ENCODE assay signal across 18 cellular contexts in the genomic region with DNA sequence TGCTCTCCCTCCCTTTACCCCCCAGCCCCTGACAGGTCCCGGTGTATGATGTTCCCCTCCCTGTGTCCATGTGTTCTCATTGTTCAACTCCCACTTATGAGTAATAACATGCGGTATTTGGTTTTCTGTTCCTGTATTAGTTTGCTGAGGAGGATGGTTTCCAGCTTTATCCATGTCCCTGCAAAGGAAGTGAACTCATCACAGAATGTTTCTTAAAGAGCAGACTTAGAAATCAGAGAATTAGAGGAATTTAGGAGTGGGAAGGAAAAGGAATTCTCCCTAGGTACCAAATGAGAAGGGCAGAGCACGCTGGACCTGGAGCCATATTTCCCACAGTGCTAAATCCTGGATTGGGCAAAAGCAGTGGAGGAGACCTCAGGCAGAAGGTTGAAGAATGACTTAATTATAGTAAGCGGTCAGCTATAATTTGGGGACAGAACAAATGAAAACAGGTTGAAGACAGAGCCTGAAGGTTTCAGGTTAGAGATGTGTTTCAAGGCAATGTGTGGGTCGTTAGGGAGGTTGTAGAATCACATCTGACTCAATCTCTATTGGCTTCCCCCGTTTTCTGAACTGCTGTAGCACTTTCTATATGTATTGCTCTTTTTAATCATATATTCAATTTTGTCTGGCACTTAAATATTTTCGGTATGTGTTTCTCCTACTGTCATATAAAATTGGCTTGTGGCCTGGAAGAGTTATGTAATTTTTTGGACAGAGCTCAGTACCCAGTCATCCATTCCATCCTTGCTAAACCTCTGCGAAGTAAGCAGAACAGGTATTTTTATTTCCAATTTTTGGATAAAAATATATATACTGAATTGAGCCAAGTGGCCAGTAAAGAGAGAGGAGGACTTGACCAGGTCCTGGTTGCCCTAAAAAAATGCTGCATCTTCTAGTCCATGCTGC.
A peak's percentile ranks its signal among the peaks of the same experiment; 100 is the strongest.
DNase-seq lines count a peak whose midpoint lies in the region; ATAC-seq and TF ChIP-seq lines count a peak whose summit lies in the region.
"Had no signal": no experiment of that assay in that cellular context is flagged by ENCODE, and none has a peak within 500 bp of the region (broad histone marks: within the 10 kb centered on the region; RNA-seq: fewer than 3 reads in every experiment).

No MANE protein-coding gene starts in this region.

- H3K36me3 ChIP-seq in Panc1 (ENCODE audit: control insufficient read depth, insufficient read depth, low read length) = no peaks in the 10 kb centered on the region
- H3K36me3 ChIP-seq in mesenchymal stem cell (ENCODE audit: control insufficient read depth in 1 of 2, insufficient read depth in 2 of 2, low read depth in 1 of 2, low read length in 2 of 2) = no peaks in the 10 kb centered on the region
- H3K36me3 ChIP-seq: BE2C had no signal

- ATAC-seq in Panc1 (no peak), GM21576 (IDR thresholded peaks at IDR 0.05; ENCODE audit: unreplicated experiment) (no peak)
- ATAC-seq in naive thymus-derived CD8-positive, alpha-beta T cell = no peak
- ATAC-seq: HCT116 had no signal

- TF ChIP-seq CTCF in Panc1 (IDR thresholded peaks at IDR 0.05) = no peak

- H3K9me3 ChIP-seq in Panc1 (ENCODE audit: control insufficient read depth, insufficient read depth, low read depth, low read length) = no peaks in the 10 kb centered on the region; the same call in 1 of the 2 replicates
- peaks cover 5% of the 10 kb centered on the region for H3K9me3 ChIP-seq in mesenchymal stem cell (ENCODE audit: control insufficient read depth, low read length)
- H3K9me3 ChIP-seq: BE2C had no signal

- WGBS in mesenchymal stem cell = 38% methylated on average over 6 of the region's 8 CpGs

- H3K4me2 ChIP-seq in mesenchymal stem cell (ENCODE audit: low read length, poor library complexity, severe bottlenecking) = no peak overlapping the region

- no peaks in the 10 kb centered on the region for H3K27me3 Mint-ChIP-seq in naive thymus-derived CD8-positive, alpha-beta T cell

- H3K4me1 ChIP-seq in Panc1 (ENCODE audit: control insufficient read depth, insufficient read depth, low read length) = peaks cover 18% of the 10 kb centered on the region
- H3K4me1 ChIP-seq in mesenchymal stem cell (ENCODE audit: control insufficient read depth, insufficient read depth, low read depth, low read length) = peaks cover 9% of the 10 kb centered on the region
- H3K4me1 ChIP-seq: BE2C, parathyroid adenoma had no signal

- H3K4me3 ChIP-seq in Panc1 (ENCODE audit: low read depth in 2 of 2, low read length in 2 of 2) (no peak overlapping the region), mesenchymal stem cell (ENCODE audit: insufficient read depth in 1 of 2, low read depth in 1 of 2, low read length in 2 of 2) (no peak overlapping the region)

- no peak overlapping the region for H2BK120ac ChIP-seq in mesenchymal stem cell (ENCODE audit: low read depth, low read length)

- POLR2A ChIA-PET in Panc1 (lab: Charles Lee) = no interaction called here
- POLR2A ChIA-PET in naive thymus-derived CD8-positive, alpha-beta T cell (lab: Charles Lee) = no interaction called here

- H2BK5ac ChIP-seq in mesenchymal stem cell (ENCODE audit: low read depth, low read length, poor library complexity, severe bottlenecking) = no peak overlapping the region

- peak overlapping the region; percentile 51; the same call in 1 of the 2 replicates for H3K27ac ChIP-seq in Panc1 (ENCODE audit: low read length)
- H3K27ac ChIP-seq in mesenchymal stem cell (ENCODE audit: low read length, poor library complexity, severe bottlenecking) = peak overlapping the region; percentile 43
- H3K27ac ChIP-seq: parathyroid adenoma had no signal

- no peak overlapping the region for H3K4me3 Mint-ChIP-seq in naive thymus-derived CD8-positive, alpha-beta T cell
- H3K4me3 Mint-ChIP-seq: activated naive CD4-positive, alpha-beta T cell treated with anti-CD3 and anti-CD28 coated beads, Interleukin-2, amount 10 ng/mL, durations not matched to agents 7 days and 5 days had no signal

- CTCF ChIA-PET in Panc1 (lab: Charles Lee) = no interaction called here

- H3K23ac ChIP-seq in mesenchymal stem cell (ENCODE audit: low read length in 2 of 2) = no peak overlapping the region

- H2BK12ac ChIP-seq in mesenchymal stem cell (ENCODE audit: low read length in 2 of 2) = no peak overlapping the region

- H2BK15ac ChIP-seq in mesenchymal stem cell (ENCODE audit: low read depth, poor library complexity, severe bottlenecking) = no peak overlapping the region

- BruUV-seq in Panc1 (replicated peaks; lab: Mats Ljungman, UMichigan) = no TSS peak

- H3K27me3 ChIP-seq in Panc1 (ENCODE audit: control insufficient read depth, insufficient read depth, low read length) (no peaks in the 10 kb centered on the region), mesenchymal stem cell (ENCODE audit: control insufficient read depth in 1 of 2, insufficient read depth in 1 of 2, low read length in 2 of 2) (no peaks in the 10 kb centered on the region)
- H3K27me3 ChIP-seq: BE2C had no signal

- H2AFZ ChIP-seq in mesenchymal stem cell (ENCODE audit: low read depth, low read length) = no peak overlapping the region
- H2AFZ ChIP-seq: parathyroid adenoma had no signal

- no peak overlapping the region for H2AK5ac ChIP-seq in mesenchymal stem cell (ENCODE audit: low read length, severe bottlenecking)

- H3K9me3 Mint-ChIP-seq in naive thymus-derived CD8-positive, alpha-beta T cell = peaks cover 0 to 13% (median 8%) of the 10 kb centered on the region in 9 donors

- peak overlapping the region in 2 of 10 donors; percentile 9 to 15 for H3K27ac Mint-ChIP-seq in naive thymus-derived CD8-positive, alpha-beta T cell
- H3K27ac Mint-ChIP-seq: activated naive CD4-positive, alpha-beta T cell treated with anti-CD3 and anti-CD28 coated beads, Interleukin-2, amount 10 ng/mL, durations not matched to agents 7 days and 5 days had no signal

- H3K18ac ChIP-seq in mesenchymal stem cell (ENCODE audit: low read depth in 1 of 2, low read length in 2 of 2) = peak overlapping the region in 1 of 2 experiments; percentile 55

- intact Hi-C loops in Panc1 (cut with micrococcal nuclease; ENCODE audit: unreplicated experiment) = no loop called here

- no peak overlapping the region for H3K4ac ChIP-seq in mesenchymal stem cell (ENCODE audit: low read depth in 1 of 2, low read length in 2 of 2)

- H3K9ac ChIP-seq in mesenchymal stem cell (ENCODE audit: low read length) = peak overlapping the region; percentile 8
- H3K9ac ChIP-seq: parathyroid adenoma had no signal

- peaks cover 0 to 2% (median 0%) of the 10 kb centered on the region in 4 donors for H3K4me1 Mint-ChIP-seq in naive thymus-derived CD8-positive, alpha-beta T cell
- H3K4me1 Mint-ChIP-seq: activated naive CD4-positive, alpha-beta T cell treated with anti-CD3 and anti-CD28 coated beads, Interleukin-2, amount 10 ng/mL, durations not matched to agents 7 days and 5 days had no signal

- H3K79me1 ChIP-seq in mesenchymal stem cell (replicated peaks; ENCODE audit: low read length, poor library complexity, severe bottlenecking) = no peaks in the 10 kb centered on the region

- no peak overlapping the region for H4K91ac ChIP-seq in mesenchymal stem cell (ENCODE audit: low read length)

- H3K36me3 Mint-ChIP-seq in naive thymus-derived CD8-positive, alpha-beta T cell = peaks cover 0 to 7% (median 2%) of the 10 kb centered on the region in 3 donors

- no peak overlapping the region for H3K14ac ChIP-seq in mesenchymal stem cell (ENCODE audit: low read length in 2 of 2)

- in situ Hi-C loops in Panc1 (cut with HindIII; ENCODE audit: low pct_unique_long_range_greater_than_20kb, low sequenced_read_pairs) = no loop called here

- DNase-seq in AG20443 (ENCODE audit: low spot score) (peak; percentile 23), Panc1 (ENCODE audit: low read depth, low spot score) (no peak), dermis microvascular lymphatic vessel endothelial cell (ENCODE audit: low read depth in 2 of 2) (peak; percentile 40 to 50), mesenchymal stem cell (peak; percentile 40), germinal center (ENCODE audit: low spot score) (no peak), HUDEP-2 (lab: John Stamatoyannopoulos, UW; ENCODE audit: unreplicated experiment in 76 of 76) (no peak)
- no peak for DNase-seq in naive thymus-derived CD8-positive, alpha-beta T cell
- DNase-seq: activated CD8-positive, alpha-beta memory T cell treated with anti-CD3 and anti-CD28 coated beads for 24 hours; activated naive CD4-positive, alpha-beta T cell treated with anti-CD3 and anti-CD28 coated beads, Interleukin-2, amount 10 ng/mL, durations not matched to agents 7 days and 5 days; BE2C; hippocampal formation; NCI-H524 treated with DMSO at 0.1 percent for 48 hours; RPMI8226; stimulated activated CD4-positive, alpha-beta T cell treated with anti-CD3 and anti-CD28 coated beads, Interleukin-4, amount 100 ng/mL, for 1 hour; stimulated activated naive CD4-positive, alpha-beta T cell treated with Interleukin-2 at 50 U/mL for 16 hours had no signal

- H4K8ac ChIP-seq in mesenchymal stem cell (ENCODE audit: low read length) = peak overlapping the region; percentile 46

Comparison
In these comparisons a context has a peak if more than half of its experiments do, and no peak if none do; other contexts are left out.
1. DNase-seq: peak in AG20443 (single experiment), dermis microvascular lymphatic vessel endothelial cell (2 of 2) and mesenchymal stem cell (single experiment); none in Panc1 (single experiment), naive thymus-derived CD8-positive, alpha-beta T cell (0 of 10), germinal center (single experiment) and HUDEP-2 (0 of 76).